In the genomic region with DNA sequence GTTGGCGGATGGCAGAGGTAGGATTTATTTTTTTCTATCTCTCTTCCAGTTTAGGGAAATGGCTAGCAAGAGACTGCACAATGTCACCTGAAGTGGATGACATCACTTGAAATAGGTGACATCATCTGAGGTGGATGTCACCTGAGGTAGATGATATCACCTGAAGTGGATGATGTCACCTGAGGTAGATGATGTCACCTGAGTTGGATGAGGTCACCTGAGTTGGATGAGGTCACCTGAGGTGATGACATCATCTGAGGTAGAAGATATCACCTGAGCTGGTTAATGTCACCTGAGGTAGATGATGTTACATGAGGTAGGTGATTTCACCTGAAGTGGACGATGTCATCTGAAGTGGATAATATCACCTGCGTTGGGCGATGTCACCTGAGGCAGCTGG, we compare ENCODE assay signal across 1 cellular context.
TF ChIP-seq lines count a peak whose summit lies in the region.

No MANE protein-coding gene starts in this region.

TF ChIP-seq in HepG2, 621 proteins besides CTCF, POLR2A, EP300 and RAD21 (continued from another document):
- TF ChIP-seq, protein P1, sequence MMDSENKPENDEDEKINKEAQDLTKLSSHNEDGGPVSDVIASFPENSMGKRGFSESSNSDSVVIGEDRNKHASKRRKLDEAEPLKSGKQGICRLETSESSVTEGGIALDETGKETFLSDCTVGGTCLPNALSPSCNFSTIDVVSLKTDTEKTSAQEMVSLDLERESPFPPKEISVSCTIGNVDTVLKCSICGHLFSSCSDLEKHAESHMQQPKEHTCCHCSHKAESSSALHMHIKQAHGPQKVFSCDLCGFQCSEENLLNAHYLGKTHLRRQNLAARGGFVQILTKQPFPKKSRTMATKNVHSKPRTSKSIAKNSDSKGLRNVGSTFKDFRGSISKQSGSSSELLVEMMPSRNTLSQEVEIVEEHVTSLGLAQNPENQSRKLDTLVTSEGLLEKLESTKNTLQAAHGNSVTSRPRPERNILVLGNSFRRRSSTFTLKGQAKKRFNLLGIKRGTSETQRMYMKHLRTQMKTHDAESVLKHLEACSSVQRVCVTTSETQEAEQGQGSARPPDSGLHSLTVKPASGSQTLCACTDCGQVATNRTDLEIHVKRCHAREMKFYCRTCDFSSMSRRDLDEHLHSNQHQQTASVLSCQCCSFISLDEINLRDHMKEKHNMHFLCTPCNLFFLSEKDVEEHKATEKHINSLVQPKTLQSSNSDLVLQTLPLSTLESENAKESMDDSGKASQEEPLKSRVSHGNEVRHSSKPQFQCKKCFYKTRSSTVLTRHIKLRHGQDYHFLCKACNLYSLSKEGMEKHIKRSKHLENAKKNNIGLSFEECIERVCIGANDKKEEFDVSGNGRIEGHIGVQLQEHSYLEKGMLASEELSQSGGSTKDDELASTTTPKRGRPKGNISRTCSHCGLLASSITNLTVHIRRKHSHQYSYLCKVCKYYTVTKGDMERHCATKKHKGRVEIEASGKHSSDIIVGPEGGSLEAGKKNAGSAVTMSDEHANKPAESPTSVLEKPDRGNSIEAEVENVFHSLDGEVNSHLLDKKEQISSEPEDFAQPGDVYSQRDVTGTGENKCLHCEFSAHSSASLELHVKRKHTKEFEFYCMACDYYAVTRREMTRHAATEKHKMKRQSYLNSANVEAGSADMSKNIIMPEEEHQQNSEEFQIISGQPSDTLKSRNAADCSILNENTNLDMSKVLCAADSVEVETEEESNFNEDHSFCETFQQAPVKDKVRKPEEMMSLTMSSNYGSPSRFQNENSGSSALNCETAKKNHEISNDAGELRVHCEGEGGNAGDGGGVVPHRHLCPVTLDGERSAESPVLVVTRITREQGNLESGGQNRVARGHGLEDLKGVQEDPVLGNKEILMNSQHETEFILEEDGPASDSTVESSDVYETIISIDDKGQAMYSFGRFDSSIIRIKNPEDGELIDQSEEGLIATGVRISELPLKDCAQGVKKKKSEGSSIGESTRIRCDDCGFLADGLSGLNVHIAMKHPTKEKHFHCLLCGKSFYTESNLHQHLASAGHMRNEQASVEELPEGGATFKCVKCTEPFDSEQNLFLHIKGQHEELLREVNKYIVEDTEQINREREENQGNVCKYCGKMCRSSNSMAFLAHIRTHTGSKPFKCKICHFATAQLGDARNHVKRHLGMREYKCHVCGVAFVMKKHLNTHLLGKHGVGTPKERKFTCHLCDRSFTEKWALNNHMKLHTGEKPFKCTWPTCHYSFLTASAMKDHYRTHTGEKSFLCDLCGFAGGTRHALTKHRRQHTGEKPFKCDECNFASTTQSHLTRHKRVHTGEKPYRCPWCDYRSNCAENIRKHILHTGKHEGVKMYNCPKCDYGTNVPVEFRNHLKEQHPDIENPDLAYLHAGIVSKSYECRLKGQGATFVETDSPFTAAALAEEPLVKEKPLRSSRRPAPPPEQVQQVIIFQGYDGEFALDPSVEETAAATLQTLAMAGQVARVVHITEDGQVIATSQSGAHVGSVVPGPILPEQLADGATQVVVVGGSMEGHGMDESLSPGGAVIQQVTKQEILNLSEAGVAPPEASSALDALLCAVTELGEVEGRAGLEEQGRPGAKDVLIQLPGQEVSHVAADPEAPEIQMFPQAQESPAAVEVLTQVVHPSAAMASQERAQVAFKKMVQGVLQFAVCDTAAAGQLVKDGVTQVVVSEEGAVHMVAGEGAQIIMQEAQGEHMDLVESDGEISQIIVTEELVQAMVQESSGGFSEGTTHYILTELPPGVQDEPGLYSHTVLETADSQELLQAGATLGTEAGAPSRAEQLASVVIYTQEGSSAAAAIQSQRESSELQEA (CRISPR knock-in tag; IDR thresholded peaks at IDR 0.05; ENCODE audit: not compliant biosample characterization): no peak
- TF ChIP-seq SNAI1 (CRISPR knock-in tag; IDR thresholded peaks at IDR 0.05; ENCODE audit: borderline replicate concordance): no peak
- peak; percentile 99 for TF ChIP-seq ATF7 (IDR thresholded peaks at IDR 0.05)
- no peak for TF ChIP-seq ATF7 (CRISPR knock-in tag; IDR thresholded peaks at IDR 0.05)
- no peak for TF ChIP-seq TBX2 (CRISPR knock-in tag; IDR thresholded peaks at IDR 0.05; ENCODE audit: borderline replicate concordance)
- no peak for TF ChIP-seq HDAC6 (IDR thresholded peaks at IDR 0.05; ENCODE audit: low read depth, low read length)
- no peak for TF ChIP-seq RFX3 (CRISPR knock-in tag; IDR thresholded peaks at IDR 0.05)
- TF ChIP-seq, protein P2, sequence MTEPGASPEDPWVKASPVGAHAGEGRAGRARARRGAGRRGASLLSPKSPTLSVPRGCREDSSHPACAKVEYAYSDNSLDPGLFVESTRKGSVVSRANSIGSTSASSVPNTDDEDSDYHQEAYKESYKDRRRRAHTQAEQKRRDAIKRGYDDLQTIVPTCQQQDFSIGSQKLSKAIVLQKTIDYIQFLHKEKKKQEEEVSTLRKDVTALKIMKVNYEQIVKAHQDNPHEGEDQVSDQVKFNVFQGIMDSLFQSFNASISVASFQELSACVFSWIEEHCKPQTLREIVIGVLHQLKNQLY (CRISPR knock-in tag; IDR thresholded peaks at IDR 0.05): no peak
- no peak for TF ChIP-seq CHCHD3 (CRISPR knock-in tag; IDR thresholded peaks at IDR 0.05)
- no peak for TF ChIP-seq POLR2AphosphoS5 (IDR thresholded peaks at IDR 0.05; ENCODE audit: low read depth, low read length)
- TF ChIP-seq ZNF879 (CRISPR knock-in tag; IDR thresholded peaks at IDR 0.05): no peak
- TF ChIP-seq ZNF577 (CRISPR knock-in tag; IDR thresholded peaks at IDR 0.05; ENCODE audit: borderline replicate concordance, low read depth): no peak
- TF ChIP-seq GATA4 (IDR thresholded peaks at IDR 0.05; ENCODE audit: borderline replicate concordance, low read depth): no peak
- no peak for TF ChIP-seq NCOR1 (IDR thresholded peaks at IDR 0.05; ENCODE audit: borderline replicate concordance, low read length)
